7 cellular contexts compared by ENCODE assay signal in genomic region chr11:61777234-61778090, GRCh38. TPM values are rescaled to one million over a fixed set of nuclear protein-coding genes. Genes with fewer than 3 reads are reported as not detected.
A peak's percentile ranks its signal among the peaks of the same experiment; 100 is the strongest.
DNase-seq lines count a peak whose midpoint lies in the region; ATAC-seq, FAIRE-seq and TF ChIP-seq lines count a peak whose summit lies in the region.

No MANE protein-coding gene starts in this region.

- no peak for TF ChIP-seq CTCF in kidney (IDR thresholded peaks at IDR 0.05; ENCODE audit: borderline replicate concordance, extremely low read depth, insufficient read depth)

- peak overlapping the region in 1 of 2 donors; percentile 55 for H3K9ac ChIP-seq in kidney (ENCODE audit: low read length in 2 of 2)

- peaks cover 0 to 5% of the 10 kb centered on the region in 2 donors for H3K4me1 ChIP-seq in kidney (ENCODE audit: control insufficient read depth in 1 of 2, insufficient read depth in 1 of 2, low read depth in 1 of 2, low read length in 2 of 2)

- H3K36me3 ChIP-seq in kidney (ENCODE audit: control insufficient read depth in 1 of 2, insufficient read depth in 2 of 2, low read length in 2 of 2), result no peaks in the 10 kb centered on the region

- no peak for FAIRE-seq in kidney (lab: Jason Lieb, UNC)

- intact Hi-C loops in kidney (cut with DNase I), result no loop called here

- peak overlapping the region; percentile 54 to 60 for H3K27ac ChIP-seq in kidney (ENCODE audit: low read depth in 2 of 2, low read length in 2 of 2)

- DNase-seq in RPMI7951 (ENCODE audit: low read depth), result peak; percentile 22
- DNase-seq in activated naive CD4-positive, alpha-beta T cell (lab: John Stamatoyannopoulos, UW), result peak in 3 of 4 experiments; percentile 31 to 61 (median 42)
- DNase-seq in kidney, result peak; percentile 90
- DNase-seq in stimulated activated CD8-positive, alpha-beta memory T cell treated with anti-CD3 and anti-CD28 coated beads, Interleukin-2, amount 100 ng/mL, for 48 hours (ENCODE audit: low read depth in 2 of 2), result peak; percentile 43 to 44
- DNase-seq in LoVo (ENCODE audit: low spot score), result no peak
- no peak for DNase-seq in NCI-H226

- H3K9me3 ChIP-seq in kidney (ENCODE audit: control insufficient read depth in 1 of 2, low read length in 2 of 2), result no peaks in the 10 kb centered on the region

- ATAC-seq in HG02623 (IDR thresholded peaks at IDR 0.05; ENCODE audit: unreplicated experiment), result no peak

- H3K4me3 ChIP-seq in kidney (ENCODE audit: low read length in 2 of 2), result peak overlapping the region in 1 of 2 donors; percentile 51

RNA-seq across cellular contexts. Expression of gene TMEM258, which starts 14.9 kb away (rescaled TPM):
- 158 and 203 TPM in 2 replicates for total RNA-seq in RPMI7951 (2014; rRNA removed; shearing (Covaris generic))
- total RNA-seq in kidney, result 92.1 TPM
- 228 TPM for polyA plus RNA-seq in kidney (ENCODE audit: insufficient read depth, low read depth, low replicate concordance)

RNA-seq across cellular contexts. Expression of gene FEN1, which starts 15.2 kb away (rescaled TPM):
- total RNA-seq in RPMI7951 (2014; rRNA removed; shearing (Covaris generic)), result 75.8 and 97.4 TPM in 2 replicates
- 8.8 TPM for total RNA-seq in kidney
- 8.5 TPM for polyA plus RNA-seq in kidney (ENCODE audit: insufficient read depth, low read depth, low replicate concordance)

RNA-seq across cellular contexts. Expression of gene MYRF, which starts 25.0 kb away (rescaled TPM):
- total RNA-seq in RPMI7951 (2014; rRNA removed; shearing (Covaris generic)), result 0.10 and 0.12 TPM in 2 replicates
- 36.3 TPM for total RNA-seq in kidney
- polyA plus RNA-seq in kidney (ENCODE audit: insufficient read depth, low read depth, low replicate concordance), result 6.0 TPM

RNA-seq across cellular contexts. Expression of gene FADS1, which starts 39.3 kb away (rescaled TPM):
- 40.8 and 50.6 TPM in 2 replicates for total RNA-seq in RPMI7951 (2014; rRNA removed; shearing (Covaris generic))
- 19.5 TPM for total RNA-seq in kidney
- polyA plus RNA-seq in kidney (ENCODE audit: insufficient read depth, low read depth, low replicate concordance), result 6.7 TPM

RNA-seq across cellular contexts. Expression of gene FADS2, which starts 50.6 kb away (rescaled TPM):
- total RNA-seq in RPMI7951 (2014; rRNA removed; shearing (Covaris generic)), result 42.3 and 48.8 TPM in 2 replicates
- 49.2 TPM for total RNA-seq in kidney
- 9.8 TPM for polyA plus RNA-seq in kidney (ENCODE audit: insufficient read depth, low read depth, low replicate concordance)

Comparison
In these comparisons a context has a peak if more than half of its experiments do, and no peak if none do; other contexts are left out.
1. DNase-seq: peak in RPMI7951 (single experiment), activated naive CD4-positive, alpha-beta T cell (3 of 4), kidney (single experiment) and stimulated activated CD8-positive, alpha-beta memory T cell treated with anti-CD3 and anti-CD28 coated beads, Interleukin-2, amount 100 ng/mL, for 48 hours (2 of 2); none in LoVo (single experiment) and NCI-H226 (single experiment).
2. RNA of gene MYRF, which starts 25.0 kb away (total RNA-seq): 36.3 TPM in kidney (single experiment); 0.10 to 0.12 TPM in RPMI7951; every median in the first group is over 10 times any median in the second.